ENCODE assay signal across 8 cellular contexts in genomic region chr7:1531979-1532455, GRCh38. TPM values are rescaled to one million over a fixed set of nuclear protein-coding genes. Genes with fewer than 3 reads are reported as not detected.
DNase-seq lines count a peak whose midpoint lies in the region; ATAC-seq and TF ChIP-seq lines count a peak whose summit lies in the region.

No MANE protein-coding gene starts in this region.

- H3K9me3 ChIP-seq in H9 (ENCODE audit: control insufficient read depth, low read depth, low read length) (no peaks in the 10 kb centered on the region), gastroesophageal sphincter (no peaks in the 10 kb centered on the region), smooth muscle cell (replicated peaks; ENCODE audit: low read depth) (no peaks in the 10 kb centered on the region)

- H3K27ac Mint-ChIP-seq in H9 (peak overlapping the region in 1 of 3 experiments; percentile 55; a peak in 1 of 7 replicates), activated B cell treated with CpG ODN at 0.5 μM for 24 hours (peak overlapping the region; percentile 87)

- no peak overlapping the region for H3K18ac ChIP-seq in H9 (ENCODE audit: insufficient read length, low read depth, low read length)

- H3K27me3 ChIP-seq in H9 (ENCODE audit: insufficient read depth, low read length) (no peaks in the 10 kb centered on the region), gastroesophageal sphincter (peaks cover 16% of the 10 kb centered on the region), smooth muscle cell (ENCODE audit: low read depth) (no peaks in the 10 kb centered on the region)

- DNase-seq in H9: no peak
- DNase-seq in activated B cell treated with CpG ODN at 0.5 μM for 24 hours: no peak
- DNase-seq in smooth muscle cell (lab: John Stamatoyannopoulos, UW; ENCODE audit: unreplicated experiment): no peak
- DNase-seq in DMS114 treated with DMSO at 0.1 percent for 48 hours (lab: John Stamatoyannopoulos, UW; ENCODE audit: unreplicated experiment): no peak
- DNase-seq in C1 segment of cervical spinal cord (lab: John Stamatoyannopoulos, UW): no peak
- DNase-seq in NCI-H526 treated with DMSO at 0.1 percent for 48 hours (lab: John Stamatoyannopoulos, UW): no peak
- DNase-seq in NCI-H2227 treated with DMSO at 0.1 percent for 48 hours (lab: John Stamatoyannopoulos, UW): no peak

- no peak for TF ChIP-seq EP300 in gastroesophageal sphincter (IDR thresholded peaks at IDR 0.05)

- H2AFZ ChIP-seq in H9 (ENCODE audit: low read length) (no peak overlapping the region), smooth muscle cell (ENCODE audit: low read depth) (no peak overlapping the region)

- no peak overlapping the region for H2AK5ac ChIP-seq in H9 (ENCODE audit: insufficient read length, low read length)

- CTCF ChIA-PET in activated B cell treated with CpG ODN at 0.5 μM for 24 hours (lab: Charles Lee): interaction anchor here (1.1 kb wide), 1 partner anchor 26 kb away, joined by 3 read pairs; no protein-coding TSS in a partner anchor

- peaks cover 4% of the 10 kb centered on the region for H3K23me2 ChIP-seq in H9 (ENCODE audit: insufficient read length, low read depth, low read length, poor library complexity, severe bottlenecking)

- H3K79me2 ChIP-seq in H9 (ENCODE audit: insufficient read depth, low read length) (peaks cover 7% of the 10 kb centered on the region; the same call in 1 of the 2 replicates), smooth muscle cell (ENCODE audit: low read depth) (peaks cover 27% of the 10 kb centered on the region)

- H4K8ac ChIP-seq in H9 (replicated peaks; ENCODE audit: insufficient read length, low read depth, low read length): no peak overlapping the region

- H4K20me1 ChIP-seq in H9 (ENCODE audit: control insufficient read depth, insufficient read depth, insufficient read length): no peaks in the 10 kb centered on the region
- peaks cover 27% of the 10 kb centered on the region for H4K20me1 ChIP-seq in smooth muscle cell (ENCODE audit: low read depth)

- no peak for TF ChIP-seq CTCF in H9 (conservative IDR thresholded peaks at IDR 0.05)
- no peak for TF ChIP-seq CTCF in activated B cell treated with CpG ODN at 0.5 μM for 24 hours (IDR thresholded peaks at IDR 0.05)
- TF ChIP-seq CTCF in gastroesophageal sphincter (IDR thresholded peaks at IDR 0.05): no peak
- no peak for TF ChIP-seq CTCF in smooth muscle cell (IDR thresholded peaks at IDR 0.05; ENCODE audit: borderline replicate concordance, insufficient read depth, poor library complexity, severe bottlenecking)

- no peak overlapping the region for H2BK120ac ChIP-seq in H9 (ENCODE audit: low read depth, low read length, poor library complexity, severe bottlenecking)

- no peaks in the 10 kb centered on the region for H3K27me3 Mint-ChIP-seq in H9 (ENCODE audit: low read depth)
- H3K27me3 Mint-ChIP-seq in activated B cell treated with CpG ODN at 0.5 μM for 24 hours: no peaks in the 10 kb centered on the region

- H2BK20ac ChIP-seq in H9 (ENCODE audit: low read depth, low read length, poor library complexity, severe bottlenecking): no peak overlapping the region

- H3K36me3 ChIP-seq in gastroesophageal sphincter (peaks cover 0 to 9% of the 10 kb centered on the region in 2 donors), smooth muscle cell (ENCODE audit: low read depth) (no peaks in the 10 kb centered on the region)

- peak overlapping the region; percentile 54 for H3K4me2 ChIP-seq in H9 (ENCODE audit: insufficient read depth, insufficient read length, low read length)
- peak overlapping the region; percentile 85 for H3K4me2 ChIP-seq in smooth muscle cell

- ATAC-seq in activated B cell treated with CpG ODN at 0.5 μM for 24 hours (ENCODE audit: low read depth) (no peak), gastroesophageal sphincter (no peak)

- intact Hi-C loops in activated B cell treated with CpG ODN at 0.5 μM for 24 hours (cut with micrococcal nuclease): loop anchor here (1.0 to 10.0 kb wide), 5 partner anchors 19 to 297 kb away; partner anchors contain the start of genes INTS1, MICALL2, PSMG3 and UNCX

- no peak overlapping the region for H2BK5ac ChIP-seq in H9 (ENCODE audit: insufficient read length, low read length)

- H3K4me3 ChIP-seq in gastroesophageal sphincter (peak overlapping the region; percentile 48 to 87), smooth muscle cell (peak overlapping the region; percentile 49)

- no peak overlapping the region for H3K14ac ChIP-seq in H9 (ENCODE audit: insufficient read depth, low read length)

- no peak overlapping the region for H2BK12ac ChIP-seq in H9 (ENCODE audit: insufficient read length, low read depth, low read length)

- H3K9ac ChIP-seq in H9 (ENCODE audit: extremely low read depth, insufficient read length, low read length): no peak overlapping the region
- peak overlapping the region; percentile 85 for H3K9ac ChIP-seq in smooth muscle cell (ENCODE audit: low read depth)

- H3K4me1 ChIP-seq in H9 (ENCODE audit: insufficient read depth, low read length): peaks cover 3% of the 10 kb centered on the region; the same call in 1 of the 2 replicates
- peaks cover 0 to 63% (median 31%) of the 10 kb centered on the region in 3 donors for H3K4me1 ChIP-seq in gastroesophageal sphincter
- peaks cover 8% of the 10 kb centered on the region for H3K4me1 ChIP-seq in smooth muscle cell (ENCODE audit: low read depth)

- no peak for TF ChIP-seq POLR2A in gastroesophageal sphincter (IDR thresholded peaks at IDR 0.05)

- no peak overlapping the region for H3K23ac ChIP-seq in H9 (ENCODE audit: insufficient read length, low read depth, low read length)

- H3T11ph ChIP-seq in H9 (ENCODE audit: low read length): no peak overlapping the region

- H3K36me3 Mint-ChIP-seq in H9 (ENCODE audit: insufficient read depth in 1 of 3, low read depth in 3 of 3) (no peaks in the 10 kb centered on the region), activated B cell treated with CpG ODN at 0.5 μM for 24 hours (ENCODE audit: low read depth) (peaks cover 16% of the 10 kb centered on the region)

- no peak overlapping the region for H2BK15ac ChIP-seq in H9 (ENCODE audit: low read depth, low read length)

- POLR2A ChIA-PET in activated B cell treated with CpG ODN at 0.5 μM for 24 hours (lab: Charles Lee): interaction anchor here (1.3 to 3.3 kb wide), 5 partner anchors 19 to 710 kb away, joined by 3 to 31 read pairs (median 5); partner anchors contain the start of genes INTS1, MRM2 and NUDT1

- H3K9me3 Mint-ChIP-seq in H9 (no peaks in the 10 kb centered on the region), activated B cell treated with CpG ODN at 0.5 μM for 24 hours (no peaks in the 10 kb centered on the region)

- no peak overlapping the region for H3K4ac ChIP-seq in H9 (ENCODE audit: low read depth, low read length)

- no peak overlapping the region for H3K56ac ChIP-seq in H9 (ENCODE audit: insufficient read length, low read depth, low read length)

- H3K27ac ChIP-seq in H9 (ENCODE audit: insufficient read length, low read depth, low read length) (no peak overlapping the region), gastroesophageal sphincter (peak overlapping the region; percentile 80 to 100 (median 98)), smooth muscle cell (ENCODE audit: low read depth) (peak overlapping the region; percentile 97)

- H3K4me3 Mint-ChIP-seq in H9 (peak overlapping the region; percentile 76 to 87), activated B cell treated with CpG ODN at 0.5 μM for 24 hours (peak overlapping the region; percentile 87)

- no peaks in the 10 kb centered on the region for H3K79me1 ChIP-seq in H9 (ENCODE audit: insufficient read depth, low read depth, low read length, poor library complexity, severe bottlenecking)

- no peak overlapping the region for H4K91ac ChIP-seq in H9 (ENCODE audit: insufficient read length, low read depth, low read length)

- H3F3A ChIP-seq in smooth muscle cell (ENCODE audit: low read depth): peaks cover 13% of the 10 kb centered on the region

- WGBS in H9 (ENCODE audit: extremely low coverage, insufficient read length, low lambda C conversion rate): no CpG with 5 or more reads among the region's 10 CpGs
- WGBS in gastroesophageal sphincter (ENCODE audit: low coverage in 1 of 2), 2 donors: 64% methylated on average over 2 of the region's 10 CpGs; no CpG with 5 or more reads in 1 of the 2 donors
- WGBS in smooth muscle cell (ENCODE audit: low lambda C conversion rate): 66% methylated on average over 10 of the region's 10 CpGs

- peaks cover 27 to 28% of the 10 kb centered on the region in 2 experiments for H3K4me1 Mint-ChIP-seq in H9
- H3K4me1 Mint-ChIP-seq in activated B cell treated with CpG ODN at 0.5 μM for 24 hours: peaks cover 34% of the 10 kb centered on the region

- no peak overlapping the region for H4K5ac ChIP-seq in H9 (ENCODE audit: insufficient read length, low read depth, low read length)

RNA-seq across cellular contexts. Expression of gene MAFK, which starts 1.5 kb away (rescaled TPM):
- total RNA-seq in H9 (2021) (15.6 and 16.3 TPM in 2 replicates), activated B cell treated with CpG ODN at 0.5 μM for 24 hours (30.3 and 38.5 TPM in 2 replicates), gastroesophageal sphincter (100 to 1,000 TPM in 1 of 4 donors, 10 to 100 TPM in 3; 64.6 to 104 (median 77.0) TPM), smooth muscle cell (8.5 and 8.8 TPM in 2 replicates)
- 2.8 and 4.4 TPM in 2 replicates for polyA plus RNA-seq in smooth muscle cell

RNA-seq across cellular contexts. Expression of gene TMEM184A, which starts 24.0 kb away (rescaled TPM):
- 1.3 and 1.5 TPM in 2 replicates for total RNA-seq in H9 (2021)
- not detected in 2 replicates for total RNA-seq in activated B cell treated with CpG ODN at 0.5 μM for 24 hours
- 1 to 10 TPM in 1 of 4 donors, under 1 TPM in 2, not detected in 1; 0.15 to 1.5 (median 0.31) TPM for total RNA-seq in gastroesophageal sphincter
- total RNA-seq in smooth muscle cell: 4.8 and 6.6 TPM in 2 replicates
- polyA plus RNA-seq in smooth muscle cell: 1.6 and 4.5 TPM in 2 replicates

RNA-seq across cellular contexts. Expression of gene INTS1, which starts 27.8 kb away (rescaled TPM):
- total RNA-seq in H9 (2021) (133 and 135 TPM in 2 replicates), activated B cell treated with CpG ODN at 0.5 μM for 24 hours (97.6 and 110 TPM in 2 replicates), gastroesophageal sphincter (10 to 100 TPM; 29.8 to 65.5 (median 41.4) TPM), smooth muscle cell (18.2 and 18.9 TPM in 2 replicates)
- polyA plus RNA-seq in smooth muscle cell: 48.0 and 51.2 TPM in 2 replicates

RNA-seq across cellular contexts. Expression of gene PSMG3, which starts 37.8 kb away (rescaled TPM):
- total RNA-seq in H9 (2021): 63.0 and 71.1 TPM in 2 replicates
- total RNA-seq in activated B cell treated with CpG ODN at 0.5 μM for 24 hours: 29.5 and 30.5 TPM in 2 replicates
- total RNA-seq in gastroesophageal sphincter: 10 to 100 TPM; 27.7 to 36.6 (median 35.7) TPM
- total RNA-seq in smooth muscle cell: 24.5 and 30.7 TPM in 2 replicates
- polyA plus RNA-seq in smooth muscle cell: 45.2 and 45.3 TPM in 2 replicates
